In genomic region chr16:53048139-53048915, GRCh38 we compare ENCODE assay signal across 1 cellular context.
TF ChIP-seq lines count a peak whose summit lies in the region.

No MANE protein-coding gene starts in this region.

TF ChIP-seq in HepG2, 621 proteins besides CTCF, POLR2A, EP300 and RAD21 (continued from another document and continues in another):
- TF ChIP-seq ZBTB40 (IDR thresholded peaks at IDR 0.05) (0 out of 2 replicates have a peak, but pooled peaks have one; percentile 15), ZBTB40 (CRISPR knock-in tag; IDR thresholded peaks at IDR 0.05) (peak; percentile 92), ISL2 (CRISPR knock-in tag; IDR thresholded peaks at IDR 0.05) (peak; percentile 70; the same call in 1 of the 2 replicates), KLF6 (CRISPR knock-in tag; IDR thresholded peaks at IDR 0.05) (0 out of 2 replicates have a peak, but pooled peaks have one; percentile 65), ESRRA (CRISPR knock-in tag; IDR thresholded peaks at IDR 0.05; ENCODE audit: low read depth) (peak; percentile 87), CEBPG (CRISPR knock-in tag; IDR thresholded peaks at IDR 0.05) (0 out of 2 replicates have a peak, but pooled peaks have one; percentile 11), KLF13 (CRISPR knock-in tag; IDR thresholded peaks at IDR 0.05) (no peak), NFIC (IDR thresholded peaks at IDR 0.05; ENCODE audit: low read length) (peak; percentile 41; the same call in 1 of the 2 replicates), SKI (IDR thresholded peaks at IDR 0.05; ENCODE audit: partially characterized antibody) (peak; percentile 37), ZNF253 (CRISPR knock-in tag; IDR thresholded peaks at IDR 0.05; ENCODE audit: borderline replicate concordance) (no peak), MYC (CRISPR knock-in tag; IDR thresholded peaks at IDR 0.05; ENCODE audit: borderline replicate concordance) (no peak), ZNF367 (CRISPR knock-in tag; IDR thresholded peaks at IDR 0.05; ENCODE audit: borderline replicate concordance) (no peak), CBFB (CRISPR knock-in tag; IDR thresholded peaks at IDR 0.05) (peak; percentile 52; the same call in 1 of the 2 replicates), SKIL (CRISPR knock-in tag; IDR thresholded peaks at IDR 0.05; ENCODE audit: borderline replicate concordance) (no peak), ZBTB34 (CRISPR knock-in tag; IDR thresholded peaks at IDR 0.05) (no peak), ZNF281 (CRISPR knock-in tag; IDR thresholded peaks at IDR 0.05; ENCODE audit: borderline replicate concordance) (peak; percentile 39; the same call in 1 of the 2 replicates), ZNF543 (CRISPR knock-in tag; IDR thresholded peaks at IDR 0.05) (0 out of 2 replicates have a peak, but pooled peaks have one; percentile 40), ZFP41 (CRISPR knock-in tag; IDR thresholded peaks at IDR 0.05; ENCODE audit: borderline replicate concordance) (no peak), CAMTA2 (CRISPR knock-in tag; IDR thresholded peaks at IDR 0.05; ENCODE audit: borderline replicate concordance) (no peak), FOXM1 (CRISPR knock-in tag; IDR thresholded peaks at IDR 0.05) (no peak), ZNF704 (CRISPR knock-in tag; IDR thresholded peaks at IDR 0.05; ENCODE audit: borderline replicate concordance) (no peak), HMG20B (CRISPR knock-in tag; conservative IDR thresholded peaks at IDR 0.05) (peak; percentile 50; the same call in 1 of the 2 replicates), PHF5A (CRISPR knock-in tag; IDR thresholded peaks at IDR 0.05; ENCODE audit: low read depth, unreplicated experiment) (peak; percentile 28), DRAP1 (CRISPR knock-in tag; IDR thresholded peaks at IDR 0.05) (0 out of 2 replicates have a peak, but pooled peaks have one; percentile 18), NAIF1 (CRISPR knock-in tag; IDR thresholded peaks at IDR 0.05; ENCODE audit: borderline replicate concordance) (no peak), ZBTB3 (CRISPR knock-in tag; IDR thresholded peaks at IDR 0.05; ENCODE audit: borderline replicate concordance, low read depth) (0 out of 2 replicates have a peak, but pooled peaks have one; percentile 80), GZF1 (CRISPR knock-in tag; IDR thresholded peaks at IDR 0.05) (no peak), ZSCAN30 (CRISPR knock-in tag; IDR thresholded peaks at IDR 0.05) (no peak), ZNF576 (CRISPR knock-in tag; IDR thresholded peaks at IDR 0.05) (no peak), FOSL2 (CRISPR knock-in tag; IDR thresholded peaks at IDR 0.05) (peak; percentile 76), PRDM10 (CRISPR knock-in tag; IDR thresholded peaks at IDR 0.05; ENCODE audit: low read depth) (0 out of 2 replicates have a peak, but pooled peaks have one; percentile 16), JDP2 (CRISPR knock-in tag; IDR thresholded peaks at IDR 0.05; ENCODE audit: borderline replicate concordance) (no peak), KLF11 (CRISPR knock-in tag; IDR thresholded peaks at IDR 0.05) (no peak), ATF5 (CRISPR knock-in tag; IDR thresholded peaks at IDR 0.05; ENCODE audit: low read depth) (no peak)
